ENCODE assay signal across 7 cellular contexts in the genomic region with DNA sequence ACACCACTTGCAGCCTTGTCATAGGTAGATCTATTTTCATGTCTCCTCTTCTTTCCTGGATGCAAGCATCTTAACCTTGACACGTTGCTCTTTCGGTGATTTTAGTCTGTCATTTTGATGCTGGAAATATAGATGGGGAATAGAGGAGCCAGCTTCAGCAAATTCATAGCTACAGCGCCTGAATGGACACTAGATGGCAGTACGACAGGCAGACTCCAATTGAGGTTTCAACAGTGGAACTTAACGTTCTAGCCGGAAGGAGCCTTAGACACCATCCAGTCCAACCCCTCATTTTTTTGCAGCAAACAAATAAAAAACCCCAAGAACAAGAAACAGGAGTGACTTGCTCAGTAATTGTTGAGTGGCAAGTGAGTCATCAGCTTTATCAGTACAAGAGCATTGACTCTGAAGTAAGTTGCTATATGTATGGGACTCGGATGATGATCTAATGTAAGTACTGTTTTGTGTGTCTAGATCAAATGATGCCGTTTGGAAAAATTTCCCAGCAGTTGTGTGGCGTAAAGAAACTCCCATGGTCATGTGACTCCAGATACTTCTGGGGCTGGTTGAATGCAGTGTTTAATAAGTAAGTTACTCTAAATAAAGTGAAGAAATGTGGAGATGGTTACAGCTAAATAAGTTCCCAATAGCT. TPM values are rescaled to one million over a fixed set of nuclear protein-coding genes. Genes with fewer than 3 reads are reported as not detected.
A peak's percentile ranks its signal among the peaks of the same experiment; 100 is the strongest.
DNase-seq lines count a peak whose midpoint lies in the region; ATAC-seq and TF ChIP-seq lines count a peak whose summit lies in the region.

No MANE protein-coding gene starts in this region.

- ATAC-seq in HG02623 (IDR thresholded peaks at IDR 0.05; ENCODE audit: unreplicated experiment) (peak; percentile 88), left ventricle myocardium superior (peak; percentile 98)

- DNase-seq in NCI-H1092 (lab: John Stamatoyannopoulos, UW) (peak; percentile 51), SKM-1 treated with dmso at 0.1 percent for 144 hours (lab: John Stamatoyannopoulos, UW; ENCODE audit: unreplicated experiment) (peak; percentile 34), adrenal gland (peak; percentile 54 to 87 (median 73)), left ventricle myocardium superior (no peak), retinal pigment epithelial cell (ENCODE audit: low read depth) (peak; percentile 89)

- TF ChIP-seq POLR2A in adrenal gland (IDR thresholded peaks at IDR 0.05) = no peak

- 3% methylated on average over 9 of the region's 9 CpGs for WGBS in adrenal gland, 4 donors

- intact Hi-C loops in adrenal gland (cut with DNase I) (loop anchor here in 1 of 2 donors (5.0 to 10.0 kb wide), 2 partner anchors 74 to 211 kb away; partner anchors contain the start of genes CDKL1 and MAP4K5), left ventricle myocardium superior (cut with micrococcal nuclease) (loop anchor here (2.0 kb wide), 1 partner anchor 212 kb away; the partner anchor contains the start of gene MAP4K5)

- H3K4me1 ChIP-seq in adrenal gland (replicated peaks in 1 of 2) = peaks cover 7 to 18% of the 10 kb centered on the region in 2 donors

- peak; percentile 80 for TF ChIP-seq CTCF in GM12874 (IDR thresholded peaks at IDR 0.05; ENCODE audit: insufficient read depth, low read depth, low read length)
- peak; percentile 78 to 88 (median 83) for TF ChIP-seq CTCF in adrenal gland (IDR thresholded peaks at IDR 0.05)
- peak; percentile 96 for TF ChIP-seq CTCF in retinal pigment epithelial cell (conservative IDR thresholded peaks at IDR 0.05; ENCODE audit: low read depth, low read length)

- no peaks in the 10 kb centered on the region for H3K9me3 ChIP-seq in adrenal gland (replicated peaks in 1 of 3)

- H3K4me3 ChIP-seq in adrenal gland (peak overlapping the region in 1 of 4 donors; percentile 30), retinal pigment epithelial cell (ENCODE audit: low read length) (peak overlapping the region; percentile 29)

- H3K27me3 ChIP-seq in adrenal gland = no peaks in the 10 kb centered on the region

- peaks cover 0 to 23% of the 10 kb centered on the region in 2 donors for H3K36me3 ChIP-seq in adrenal gland (replicated peaks in 1 of 2)

- peak overlapping the region in 4 of 5 donors; percentile 38 to 78 (median 64) for H3K27ac ChIP-seq in adrenal gland

RNA-seq across cellular contexts. Expression of gene DMAC2L, which starts 9.0 kb away (rescaled TPM):
- 10 to 100 TPM in 6 of 8 donors, 1 to 10 TPM in 2; 4.8 to 19.9 (median 13.7) TPM for total RNA-seq in adrenal gland
- 10 to 100 TPM in 2 of 3 donors, 1 to 10 TPM in 1; 9.4 to 15.0 (median 12.3) TPM for polyA plus RNA-seq in adrenal gland
- 22.6 TPM for total RNA-seq in left ventricle myocardium superior

RNA-seq across cellular contexts. Expression of gene L2HGDH, which starts 9.1 kb away (rescaled TPM):
- total RNA-seq in adrenal gland (1 to 10 TPM; 1.3 to 8.9 (median 4.8) TPM), left ventricle myocardium superior (13.4 TPM)
- 1 to 10 TPM; 1.2 to 5.7 (median 1.3) TPM for polyA plus RNA-seq in adrenal gland
